19 cellular contexts compared by ENCODE assay signal in the genomic region with DNA sequence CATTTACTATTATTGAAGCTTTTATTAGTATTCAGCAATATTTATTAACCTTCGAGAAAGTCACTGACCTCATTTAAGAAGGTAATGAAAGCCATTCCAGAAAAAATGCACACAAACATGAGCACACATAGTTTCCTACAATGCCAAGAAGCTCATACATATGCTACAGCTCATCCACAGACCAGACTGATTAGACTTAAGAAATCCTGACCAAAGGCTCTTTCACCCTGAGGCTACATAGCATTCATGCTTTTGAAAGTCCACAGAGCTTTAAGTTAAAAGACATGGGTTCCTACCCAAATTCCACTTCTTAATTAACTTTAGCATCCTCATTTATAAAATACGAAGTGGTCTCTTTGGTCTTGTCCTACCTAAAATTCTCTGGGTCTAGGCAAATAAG.
"Had no signal": no experiment of that assay in that cellular context is flagged by ENCODE, and none has a peak within 500 bp of the region (broad histone marks: within the 10 kb centered on the region; RNA-seq: fewer than 3 reads in every experiment).

No MANE protein-coding gene starts in this region.

- H3K9ac ChIP-seq: parathyroid adenoma had no signal

- H3K27ac ChIP-seq: adrenal gland, dorsolateral prefrontal cortex, epithelial cell of prostate, gastroesophageal sphincter, heart right ventricle, parathyroid adenoma, sigmoid colon, thoracic aorta, WERI-Rb-1 had no signal

- H3K4me1 Mint-ChIP-seq: activated naive CD4-positive, alpha-beta T cell treated with anti-CD3 and anti-CD28 coated beads, Interleukin-2, amount 50 U/mL, for 24 hours; naive thymus-derived CD8-positive, alpha-beta T cell had no signal

- ATAC-seq: activated T-cell treated with anti-CD3 and anti-CD28 coated beads, Interleukin-2, amount 50 U/mL, for 72 hours; gastroesophageal sphincter; heart right ventricle; naive thymus-derived CD8-positive, alpha-beta T cell; stimulated activated naive B cell treated with anti-CD40 and anti-IgM and Interleukin-4, amounts not matched to agents 10 μg/mL and 1 μg/mL and 100 μg/mL, for 72 hours had no signal

- H3K9me3 ChIP-seq: adrenal gland, gastroesophageal sphincter, heart right ventricle, sigmoid colon, thoracic aorta had no signal

- DNase-seq: activated CD4-positive, alpha-beta T cell treated with anti-CD3 and anti-CD28 coated beads for 1 hour; activated CD4-positive, alpha-beta T cell treated with anti-CD3 and anti-CD28 coated beads, Interleukin-2, amount 50 U/mL, for 4 hours; activated effector memory CD4-positive, alpha-beta T cell treated with anti-CD3 and anti-CD28 coated beads, Interleukin-2, amount 50 U/mL, for 16 hours; activated T-cell treated with anti-CD3 and anti-CD28 coated beads, Interleukin-2, amount 50 U/mL, for 72 hours; adrenal gland; caudate nucleus; dorsolateral prefrontal cortex; heart right ventricle; mesenchymal stem cell; naive thymus-derived CD8-positive, alpha-beta T cell; sigmoid colon; stimulated activated naive B cell treated with anti-CD40 and anti-IgM and Interleukin-4, amounts not matched to agents 10 μg/mL and 1 μg/mL and 100 μg/mL, for 72 hours; T-helper 2 cell; WERI-Rb-1 had no signal

- H3K4me1 ChIP-seq: adrenal gland, gastroesophageal sphincter, heart right ventricle, parathyroid adenoma, sigmoid colon had no signal

- H3K27me3 Mint-ChIP-seq: activated naive CD4-positive, alpha-beta T cell treated with anti-CD3 and anti-CD28 coated beads, Interleukin-2, amount 50 U/mL, for 24 hours; naive thymus-derived CD8-positive, alpha-beta T cell; stimulated activated naive B cell treated with anti-CD40 and anti-IgM and Interleukin-4, amounts not matched to agents 10 μg/mL and 1 μg/mL and 100 μg/mL, for 72 hours had no signal

- H3K27ac Mint-ChIP-seq: activated naive CD4-positive, alpha-beta T cell treated with anti-CD3 and anti-CD28 coated beads, Interleukin-2, amount 50 U/mL, for 24 hours; activated T-cell treated with anti-CD3 and anti-CD28 coated beads, Interleukin-2, amount 50 U/mL, for 72 hours; naive thymus-derived CD8-positive, alpha-beta T cell; stimulated activated naive B cell treated with anti-CD40 and anti-IgM and Interleukin-4, amounts not matched to agents 10 μg/mL and 1 μg/mL and 100 μg/mL, for 72 hours had no signal

- H3K4me3 ChIP-seq: adrenal gland, dorsolateral prefrontal cortex, gastroesophageal sphincter, heart right ventricle, sigmoid colon, thoracic aorta had no signal

- H3K4me3 Mint-ChIP-seq: activated naive CD4-positive, alpha-beta T cell treated with anti-CD3 and anti-CD28 coated beads, Interleukin-2, amount 50 U/mL, for 24 hours; activated T-cell treated with anti-CD3 and anti-CD28 coated beads, Interleukin-2, amount 50 U/mL, for 72 hours; naive thymus-derived CD8-positive, alpha-beta T cell; stimulated activated naive B cell treated with anti-CD40 and anti-IgM and Interleukin-4, amounts not matched to agents 10 μg/mL and 1 μg/mL and 100 μg/mL, for 72 hours had no signal

- H3K27me3 ChIP-seq: adrenal gland, dorsolateral prefrontal cortex, gastroesophageal sphincter, heart right ventricle, sigmoid colon had no signal

- H3K79me2 ChIP-seq: parathyroid adenoma had no signal

- H3K9me3 Mint-ChIP-seq: activated naive CD4-positive, alpha-beta T cell treated with anti-CD3 and anti-CD28 coated beads, Interleukin-2, amount 50 U/mL, for 24 hours; stimulated activated naive B cell treated with anti-CD40 and anti-IgM and Interleukin-4, amounts not matched to agents 10 μg/mL and 1 μg/mL and 100 μg/mL, for 72 hours had no signal

- H3K36me3 ChIP-seq: adrenal gland, gastroesophageal sphincter, heart right ventricle, sigmoid colon, thoracic aorta, WERI-Rb-1 had no signal

- H3K36me3 Mint-ChIP-seq: activated naive CD4-positive, alpha-beta T cell treated with anti-CD3 and anti-CD28 coated beads, Interleukin-2, amount 50 U/mL, for 24 hours; naive thymus-derived CD8-positive, alpha-beta T cell; stimulated activated naive B cell treated with anti-CD40 and anti-IgM and Interleukin-4, amounts not matched to agents 10 μg/mL and 1 μg/mL and 100 μg/mL, for 72 hours had no signal

- H2AFZ ChIP-seq: parathyroid adenoma had no signal
